Comparison of ENCODE assay signal across 8 cellular contexts in genomic region chr6:30102701-30103629, GRCh38. TPM values are rescaled to one million over a fixed set of nuclear protein-coding genes. Genes with fewer than 3 reads are reported as not detected.
A peak's percentile ranks its signal among the peaks of the same experiment; 100 is the strongest.
DNase-seq lines count a peak whose midpoint lies in the region; ATAC-seq and TF ChIP-seq lines count a peak whose summit lies in the region.

No MANE protein-coding gene starts in this region.

- WGBS in spleen, 5 donors: 7 to 9% (median 8%) methylated on average over 32 of the region's 32 CpGs

- TF ChIP-seq POLR2A in spleen (IDR thresholded peaks at IDR 0.05): no peak

- peak; percentile 96 for TF ChIP-seq CTCF in GM06990 (IDR thresholded peaks at IDR 0.05; ENCODE audit: insufficient read depth, low read length, poor library complexity, severe bottlenecking)
- peak; percentile 96 for TF ChIP-seq CTCF in WI38 (IDR thresholded peaks at IDR 0.05; ENCODE audit: low read depth, low read length)
- TF ChIP-seq CTCF in cardiac fibroblast (IDR thresholded peaks at IDR 0.05; ENCODE audit: low read depth, low read length): peak; percentile 92
- TF ChIP-seq CTCF in spleen (IDR thresholded peaks at IDR 0.05 in 8 of 11, conservative IDR thresholded peaks at IDR 0.05 in 3 of 11): peak; percentile 85 to 95 (median 93)

- no peaks in the 10 kb centered on the region for H3K36me3 ChIP-seq in GM06990 (ENCODE audit: control insufficient read depth, insufficient read depth, low read length)
- no peaks in the 10 kb centered on the region for H3K36me3 ChIP-seq in spleen

- H3K4me1 ChIP-seq in spleen: peaks cover 24 to 41% (median 33%) of the 10 kb centered on the region in 6 donors

- peaks cover 10% of the 10 kb centered on the region for H3K27me3 ChIP-seq in GM06990 (replicated peaks; ENCODE audit: control insufficient read depth, insufficient read depth, low read length)
- H3K27me3 ChIP-seq in spleen (replicated peaks in 1 of 7): peaks cover 0 to 91% (median 40%) of the 10 kb centered on the region in 7 donors

- H3K4me3 ChIP-seq in GM06990 (replicated peaks; ENCODE audit: low read depth, low read length) (peak overlapping the region; percentile 50), WI38 (ENCODE audit: low read depth, low read length) (peak overlapping the region; percentile 48), cardiac fibroblast (replicated peaks in 1 of 2; ENCODE audit: low read depth in 2 of 2, low read length in 2 of 2) (peak overlapping the region; percentile 30 to 40), spleen (peak overlapping the region; percentile 6 to 69 (median 26))

- no peaks in the 10 kb centered on the region for H3K9me3 ChIP-seq in spleen

- peak; percentile 66 for DNase-seq in GM06990 (ENCODE audit: extremely low read depth, insufficient read length)
- DNase-seq in NCI-H2196 (lab: John Stamatoyannopoulos, UW; ENCODE audit: unreplicated experiment): peak; percentile 86
- peak; percentile 91 for DNase-seq in cardiac fibroblast (ENCODE audit: low read depth in 2 of 2)
- peak; percentile 92 for DNase-seq in islet precursor cell
- DNase-seq in spleen: peak; percentile 91

- intact Hi-C loops in spleen (cut with DNase I; ENCODE audit: low total_unique reads): no loop called here

- peak overlapping the region in 7 of 8 donors; percentile 50 to 67 (median 60) for H3K27ac ChIP-seq in spleen

- ATAC-seq in HG03039 (IDR thresholded peaks at IDR 0.05; ENCODE audit: unreplicated experiment) (peak; percentile 72), GM21528 (IDR thresholded peaks at IDR 0.05; ENCODE audit: low FRiP score, unreplicated experiment) (no peak)

RNA-seq across cellular contexts. Expression of gene TRIM31, which starts 9.9 kb away (rescaled TPM):
- not detected for total RNA-seq in spleen
- under 1 TPM in 2 of 3 donors, not detected in 1; 0.09 to 0.14 TPM for polyA plus RNA-seq in spleen

RNA-seq across cellular contexts. Expression of gene RNF39, which starts 27.4 kb away (rescaled TPM):
- total RNA-seq in spleen: not detected
- not detected for polyA plus RNA-seq in spleen

RNA-seq across cellular contexts. Expression of gene TRIM40, which starts 33.0 kb away (rescaled TPM):
- 1 to 10 TPM in 1 of 7 donors, under 1 TPM in 2, not detected in 4; 0.20 to 1.0 (median 0.29) TPM for total RNA-seq in spleen
- not detected for polyA plus RNA-seq in spleen

RNA-seq across cellular contexts. Expression of gene PPP1R11, which starts 36.0 kb away (rescaled TPM):
- total RNA-seq in spleen: 10 to 100 TPM; 39.3 to 50.7 (median 42.1) TPM
- polyA plus RNA-seq in spleen: 10 to 100 TPM; 31.1 to 45.5 (median 40.0) TPM

RNA-seq across cellular contexts. Expression of gene POLR1H, which starts 41.9 kb away (rescaled TPM):
- total RNA-seq in spleen: 10 to 100 TPM; 21.0 to 36.9 (median 22.8) TPM
- polyA plus RNA-seq in spleen: 10 to 100 TPM; 62.6 to 78.6 (median 72.9) TPM
